Comparison of ENCODE assay signal across 8 cellular contexts in the genomic region with DNA sequence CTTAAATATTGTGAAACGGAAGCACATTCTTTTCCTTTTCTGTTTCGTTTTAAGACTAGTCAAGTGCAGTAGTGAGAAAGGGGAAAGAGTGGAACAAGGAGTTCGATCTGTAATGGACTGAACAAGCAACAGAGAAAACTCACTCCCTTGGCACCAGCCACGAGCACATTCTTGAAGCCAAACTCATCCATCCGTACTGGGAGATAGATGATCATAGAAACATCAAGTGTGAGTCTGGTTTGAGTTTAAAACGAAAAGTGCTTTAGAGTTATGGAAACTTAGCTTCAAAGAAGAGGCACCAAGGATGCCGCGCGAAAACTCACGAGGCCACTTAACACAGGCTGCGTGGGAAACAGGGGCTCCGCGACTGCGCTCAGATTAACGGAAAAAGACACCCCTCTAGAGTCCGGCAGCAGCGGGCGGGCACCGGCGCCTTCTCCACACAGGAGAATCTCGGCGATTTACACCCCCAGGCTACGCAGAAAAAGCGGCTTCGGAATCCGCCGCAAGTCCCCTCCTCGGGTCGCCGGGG. TPM values are rescaled to one million over a fixed set of nuclear protein-coding genes. Genes with fewer than 3 reads are reported as not detected.
DNase-seq lines count a peak whose midpoint lies in the region; ATAC-seq and TF ChIP-seq lines count a peak whose summit lies in the region.

No MANE protein-coding gene starts in this region.

- ATAC-seq in GM18505 (IDR thresholded peaks at IDR 0.05; ENCODE audit: unreplicated experiment) (peak; percentile 4), left cardiac atrium (peak; percentile 7 to 55), psoas muscle (peak; percentile 27 to 64 (median 34))
- no peak for ATAC-seq in activated naive CD8-positive, alpha-beta T cell treated with anti-CD3 and anti-CD28 coated beads, Interleukin-2, amount 50 U/mL, for 24 hours

- H3K4me3 Mint-ChIP-seq in activated naive CD8-positive, alpha-beta T cell treated with anti-CD3 and anti-CD28 coated beads, Interleukin-2, amount 50 U/mL, for 24 hours = peak overlapping the region; percentile 81

- peak overlapping the region; percentile 78 for H3K27ac ChIP-seq in ACC112 (ENCODE audit: low read depth, low read length)
- H3K27ac ChIP-seq in psoas muscle = peak overlapping the region; percentile 84

- no peak for TF ChIP-seq POLR2A in GM18505 (IDR thresholded peaks at IDR 0.05; ENCODE audit: borderline replicate concordance, extremely low read depth, insufficient read depth, insufficient read length)

- 4 to 6% (median 5%) methylated on average over 25 to 30 of the region's 30 CpGs for WGBS in psoas muscle, 3 donors

- H2AFZ ChIP-seq in ACC112 (ENCODE audit: low read length, unreplicated experiment) = peak overlapping the region; percentile 91

- DNase-seq in M059J (ENCODE audit: low read depth) = peak; percentile 63
- DNase-seq in activated naive CD8-positive, alpha-beta T cell treated with anti-CD3 and anti-CD28 coated beads, Interleukin-2, amount 50 U/mL, for 24 hours = peak; percentile 32
- DNase-seq in left cardiac atrium = peak; percentile 42
- peak; percentile 49 to 72 for DNase-seq in psoas muscle
- DNase-seq in NCI-H2196 (lab: John Stamatoyannopoulos, UW; ENCODE audit: unreplicated experiment) = no peak
- DNase-seq in HuH-7 (ENCODE audit: low spot score) = no peak

- H3K27me3 Mint-ChIP-seq in activated naive CD8-positive, alpha-beta T cell treated with anti-CD3 and anti-CD28 coated beads, Interleukin-2, amount 50 U/mL, for 24 hours = peaks cover 3% of the 10 kb centered on the region

- H3K4me1 Mint-ChIP-seq in activated naive CD8-positive, alpha-beta T cell treated with anti-CD3 and anti-CD28 coated beads, Interleukin-2, amount 50 U/mL, for 24 hours = peaks cover 11% of the 10 kb centered on the region

- no peaks in the 10 kb centered on the region for H3K9me3 Mint-ChIP-seq in activated naive CD8-positive, alpha-beta T cell treated with anti-CD3 and anti-CD28 coated beads, Interleukin-2, amount 50 U/mL, for 24 hours

- peak overlapping the region; percentile 73 for H3K27ac Mint-ChIP-seq in activated naive CD8-positive, alpha-beta T cell treated with anti-CD3 and anti-CD28 coated beads, Interleukin-2, amount 50 U/mL, for 24 hours

- no peaks in the 10 kb centered on the region for H3K27me3 ChIP-seq in ACC112 (ENCODE audit: insufficient read depth, low read length)
- no peaks in the 10 kb centered on the region for H3K27me3 ChIP-seq in psoas muscle (ENCODE audit: insufficient read depth in 3 of 3, low read length in 2 of 3)

- no peak for TF ChIP-seq CTCF in psoas muscle (IDR thresholded peaks at IDR 0.05)

- no peaks in the 10 kb centered on the region for H3K9me3 ChIP-seq in psoas muscle

- H3K4me3 ChIP-seq in ACC112 (ENCODE audit: low read depth, low read length) (peak overlapping the region; percentile 85), psoas muscle (peak overlapping the region; percentile 85)

- peaks cover 8% of the 10 kb centered on the region for H3K4me1 ChIP-seq in ACC112 (ENCODE audit: control insufficient read depth, insufficient read depth, low read length, unreplicated experiment)
- peaks cover 10% of the 10 kb centered on the region for H3K4me1 ChIP-seq in psoas muscle

- intact Hi-C loops in left cardiac atrium (cut with DNase I) (no loop called here), psoas muscle (cut with DNase I) (no loop called here)

- H3K36me3 Mint-ChIP-seq in activated naive CD8-positive, alpha-beta T cell treated with anti-CD3 and anti-CD28 coated beads, Interleukin-2, amount 50 U/mL, for 24 hours (ENCODE audit: low read depth) = peaks cover 2% of the 10 kb centered on the region

- no peaks in the 10 kb centered on the region for H3K36me3 ChIP-seq in ACC112 (ENCODE audit: insufficient read depth, low read length)
- no peaks in the 10 kb centered on the region for H3K36me3 ChIP-seq in psoas muscle (ENCODE audit: insufficient read depth in 1 of 2, low read depth in 1 of 2)

- H3K79me2 ChIP-seq in ACC112 (ENCODE audit: control insufficient read depth, insufficient read depth, low read length, unreplicated experiment) = no peaks in the 10 kb centered on the region

RNA-seq across cellular contexts. Expression of a gene that starts 0.7 kb away (rescaled TPM):
- total RNA-seq in M059J (2014; rRNA removed; shearing (Covaris generic)) = 7.3 TPM in 1 of 2 replicates, not detected in the other
- total RNA-seq in left cardiac atrium (1 to 10 TPM; 1.3 to 1.6 TPM), psoas muscle (1 to 10 TPM in 3 of 4 donors, under 1 TPM in 1; 0.71 to 1.9 (median 1.4) TPM)
- 1 to 10 TPM in 2 of 3 donors, under 1 TPM in 1; 0.76 to 1.4 (median 1.3) TPM for polyA plus RNA-seq in psoas muscle

RNA-seq across cellular contexts. Expression of a gene that starts 28.7 kb away (rescaled TPM):
- total RNA-seq in M059J (2014; rRNA removed; shearing (Covaris generic)) = 135 and 161 TPM in 2 replicates
- total RNA-seq in left cardiac atrium (10 to 100 TPM; 15.8 to 18.2 TPM), psoas muscle (10 to 100 TPM; 15.5 to 17.1 (median 16.2) TPM)
- 10 to 100 TPM; 15.4 to 18.8 (median 18.6) TPM for polyA plus RNA-seq in psoas muscle

RNA-seq across cellular contexts. Expression of a gene that starts 37.7 kb away (rescaled TPM):
- total RNA-seq in M059J (2014; rRNA removed; shearing (Covaris generic)) = 25.0 and 37.6 TPM in 2 replicates
- 10 to 100 TPM; 34.0 to 48.4 TPM for total RNA-seq in left cardiac atrium
- 10 to 100 TPM; 11.8 to 43.6 (median 27.0) TPM for total RNA-seq in psoas muscle
- polyA plus RNA-seq in psoas muscle = 10 to 100 TPM; 31.6 to 40.3 (median 32.9) TPM

RNA-seq across cellular contexts. Expression of a gene that starts 37.9 kb away (rescaled TPM):
- total RNA-seq in M059J (2014; rRNA removed; shearing (Covaris generic)) = 24.0 and 40.6 TPM in 2 replicates
- total RNA-seq in left cardiac atrium (1 to 10 TPM; 6.3 to 9.2 TPM), psoas muscle (1 to 10 TPM; 2.7 to 3.5 (median 3.0) TPM)
- polyA plus RNA-seq in psoas muscle = 1 to 10 TPM; 2.2 to 4.8 (median 2.6) TPM

Comparison
In these comparisons a context has a peak if more than half of its experiments do, and no peak if none do; other contexts are left out.
1. DNase-seq: peak in M059J (single experiment), activated naive CD8-positive, alpha-beta T cell treated with anti-CD3 and anti-CD28 coated beads, Interleukin-2, amount 50 U/mL, for 24 hours (single experiment), left cardiac atrium (single experiment) and psoas muscle (2 of 2); none in NCI-H2196 (single experiment) and HuH-7 (single experiment).